30 cellular contexts compared by ENCODE assay signal in the genomic region with DNA sequence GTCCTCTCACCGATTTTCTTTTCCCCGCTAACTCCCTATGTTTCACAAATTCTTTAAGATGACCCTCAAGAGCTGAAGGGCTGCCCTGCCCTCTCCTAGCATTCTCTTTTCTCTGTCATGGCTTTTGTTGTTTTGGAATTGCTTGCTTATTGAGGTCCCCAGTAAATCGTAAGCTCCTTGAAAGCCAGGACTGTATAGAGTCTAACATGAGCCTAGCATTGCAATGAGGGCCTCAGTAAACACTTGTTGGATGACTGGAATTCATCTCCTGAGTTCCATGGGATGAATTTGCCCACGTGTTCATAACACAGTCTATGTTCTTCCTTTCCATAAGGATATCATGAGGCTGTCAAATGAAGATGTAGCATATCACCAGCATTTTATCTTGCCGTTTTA.
DNase-seq lines count a peak whose midpoint lies in the region; ATAC-seq and TF ChIP-seq lines count a peak whose summit lies in the region.
"Had no signal": no experiment of that assay in that cellular context is flagged by ENCODE, and none has a peak within 500 bp of the region (broad histone marks: within the 10 kb centered on the region; RNA-seq: fewer than 3 reads in every experiment).

No MANE protein-coding gene starts in this region.

- H4K8ac ChIP-seq in IMR-90 (ENCODE audit: low read depth in 2 of 2, low read length in 2 of 2), result no peak overlapping the region

- no peaks in the 10 kb centered on the region for H3K79me1 ChIP-seq in IMR-90 (ENCODE audit: low read depth in 1 of 2, low read length in 2 of 2)

- CTCF ChIA-PET in IMR-90 (lab: Yijun Ruan, JAX), result interaction anchor here (0.6 kb wide), 2 partner anchors 13 to 321 kb away, joined by 3 read pairs; no protein-coding TSS in a partner anchor
- CTCF ChIA-PET in naive thymus-derived CD4-positive, alpha-beta T cell (lab: Charles Lee), result no interaction called here

- no peak for TF ChIP-seq POLR2A in IMR-90 (IDR thresholded peaks at IDR 0.05; ENCODE audit: low read depth, low read length)

- peak overlapping the region in 2 of 9 donors; percentile 40 to 44 for H3K27ac Mint-ChIP-seq in naive thymus-derived CD4-positive, alpha-beta T cell
- H3K27ac Mint-ChIP-seq: activated CD4-positive, alpha-beta memory T cell treated with anti-CD3 and anti-CD28 coated beads, Interleukin-2, amount 10 ng/mL, durations not matched to agents 7 days and 5 days; activated naive CD8-positive, alpha-beta T cell treated with anti-CD3 and anti-CD28 coated beads, Interleukin-2, amount 10 ng/mL, durations not matched to agents 7 days and 5 days; memory B cell had no signal

- H3K4me1 Mint-ChIP-seq in naive thymus-derived CD4-positive, alpha-beta T cell, result peaks cover 0 to 26% (median 0%) of the 10 kb centered on the region in 7 donors
- H3K4me1 Mint-ChIP-seq: activated naive CD8-positive, alpha-beta T cell treated with anti-CD3 and anti-CD28 coated beads, Interleukin-2, amount 10 ng/mL, durations not matched to agents 7 days and 5 days; memory B cell had no signal

- no peak overlapping the region for H3K18ac ChIP-seq in IMR-90 (ENCODE audit: low read depth, low read length)

- no peak overlapping the region for H3K4me3 ChIP-seq in IMR-90 (ENCODE audit: insufficient read depth, low read depth, low read length)
- no peak overlapping the region for H3K4me3 ChIP-seq in neutrophil (ENCODE audit: low read depth in 1 of 2, low read length in 1 of 2)
- no peak overlapping the region for H3K4me3 ChIP-seq in naive thymus-derived CD4-positive, alpha-beta T cell (ENCODE audit: low read length)
- H3K4me3 ChIP-seq: cardiac muscle cell, coronary artery, left lung, prostate gland, sigmoid colon, tibial nerve had no signal

- H3K4me3 Mint-ChIP-seq in naive thymus-derived CD4-positive, alpha-beta T cell, result no peak overlapping the region
- H3K4me3 Mint-ChIP-seq: activated CD4-positive, alpha-beta memory T cell treated with anti-CD3 and anti-CD28 coated beads, Interleukin-2, amount 10 ng/mL, durations not matched to agents 7 days and 5 days; activated naive CD8-positive, alpha-beta T cell treated with anti-CD3 and anti-CD28 coated beads, Interleukin-2, amount 10 ng/mL, durations not matched to agents 7 days and 5 days; memory B cell had no signal

- H3K27ac ChIP-seq in IMR-90 (ENCODE audit: insufficient read depth, low read length), result no peak overlapping the region
- H3K27ac ChIP-seq in caudate nucleus (ENCODE audit: low read depth, low read length), result peak overlapping the region; percentile 42
- H3K27ac ChIP-seq in neutrophil, result peak overlapping the region; percentile 30
- no peak overlapping the region for H3K27ac ChIP-seq in naive thymus-derived CD4-positive, alpha-beta T cell (ENCODE audit: low read depth, low read length)
- H3K27ac ChIP-seq: 22Rv1, C4-2B, cardiac muscle cell, coronary artery, left lung, prostate gland, sigmoid colon, tibial nerve had no signal

- H2AK9ac ChIP-seq in IMR-90 (replicated peaks; ENCODE audit: low read depth, low read length, poor library complexity), result no peak overlapping the region

- POLR2A ChIA-PET in IMR-90 (lab: Charles Lee; ENCODE audit: unreplicated experiment), result no interaction called here
- POLR2A ChIA-PET in naive thymus-derived CD4-positive, alpha-beta T cell (lab: Charles Lee), result no interaction called here

- no peak overlapping the region for H2BK15ac ChIP-seq in IMR-90 (ENCODE audit: low read depth, low read length)

- no peak overlapping the region for H3K4ac ChIP-seq in IMR-90 (ENCODE audit: low read depth, low read length)

- TF ChIP-seq CTCF in IMR-90 (conservative IDR thresholded peaks at IDR 0.05; ENCODE audit: low read depth, low read length) (no peak), neutrophil (IDR thresholded peaks at IDR 0.05) (no peak)

- no peak overlapping the region for H3K23ac ChIP-seq in IMR-90 (ENCODE audit: low read depth, low read length)

- H3K27me3 Mint-ChIP-seq in naive thymus-derived CD4-positive, alpha-beta T cell, result peaks cover 0 to 13% (median 8%) of the 10 kb centered on the region in 5 donors
- H3K27me3 Mint-ChIP-seq: activated CD4-positive, alpha-beta memory T cell treated with anti-CD3 and anti-CD28 coated beads, Interleukin-2, amount 10 ng/mL, durations not matched to agents 7 days and 5 days had no signal

- peaks cover 8% of the 10 kb centered on the region for H3K36me3 ChIP-seq in IMR-90 (ENCODE audit: control insufficient read depth, insufficient read depth, low read length)
- H3K36me3 ChIP-seq in neutrophil, result peaks cover 57% of the 10 kb centered on the region
- H3K36me3 ChIP-seq in naive thymus-derived CD4-positive, alpha-beta T cell (ENCODE audit: control insufficient read depth in 2 of 3, insufficient read depth in 3 of 3, low read length in 3 of 3), result peaks cover 0 to 16% (median 0%) of the 10 kb centered on the region in 3 experiments
- H3K36me3 ChIP-seq: cardiac muscle cell, prostate gland had no signal

- H3K9me3 ChIP-seq in IMR-90 (ENCODE audit: control insufficient read depth, insufficient read depth, low read length) (no peaks in the 10 kb centered on the region), neutrophil (no peaks in the 10 kb centered on the region)
- no peaks in the 10 kb centered on the region for H3K9me3 ChIP-seq in naive thymus-derived CD4-positive, alpha-beta T cell (ENCODE audit: control insufficient read depth in 2 of 3, low read length in 3 of 3)
- H3K9me3 ChIP-seq: Caco-2, prostate gland, sigmoid colon, tibial nerve had no signal

- H2BK5ac ChIP-seq in IMR-90 (ENCODE audit: low read depth, low read length, poor library complexity, severe bottlenecking), result no peak overlapping the region

- BruUV-seq in IMR-90 (replicated peaks; lab: Mats Ljungman, UMichigan), result no TSS peak

- peak overlapping the region; percentile 17; the same call in 1 of the 2 replicates for H3K14ac ChIP-seq in IMR-90 (replicated peaks; ENCODE audit: low read depth, low read length)

- in situ Hi-C loops in IMR-90 (cut with MboI; ENCODE audit: low sequenced_read_pairs), result no loop called here

- no peak overlapping the region for H2AK5ac ChIP-seq in IMR-90 (ENCODE audit: low read depth, low read length)

- intact Hi-C loops in IMR-90 (cut with micrococcal nuclease), result no loop called here
- intact Hi-C loops in naive thymus-derived CD4-positive, alpha-beta T cell (cut with micrococcal nuclease), result no loop called here

- H2BK120ac ChIP-seq in IMR-90 (ENCODE audit: low read depth, low read length), result no peak overlapping the region

- H2BK20ac ChIP-seq in IMR-90 (ENCODE audit: low read depth, low read length), result no peak overlapping the region

- no peak for TF ChIP-seq RAD21 in IMR-90 (IDR thresholded peaks at IDR 0.05; ENCODE audit: low read length)

- H3K36me3 Mint-ChIP-seq in naive thymus-derived CD4-positive, alpha-beta T cell, result peaks cover 0 to 27% (median 7%) of the 10 kb centered on the region in 5 donors

- WGBS in IMR-90 (ENCODE audit: extremely low coverage in 2 of 2, insufficient read length in 1 of 2), 2 experiments, result no CpG with 5 or more reads among the region's 5 CpGs

- peaks cover 0 to 4% (median 0%) of the 10 kb centered on the region in 11 donors for H3K9me3 Mint-ChIP-seq in naive thymus-derived CD4-positive, alpha-beta T cell
- H3K9me3 Mint-ChIP-seq: activated CD4-positive, alpha-beta memory T cell treated with anti-CD3 and anti-CD28 coated beads, Interleukin-2, amount 10 ng/mL, durations not matched to agents 7 days and 5 days; activated naive CD8-positive, alpha-beta T cell treated with anti-CD3 and anti-CD28 coated beads, Interleukin-2, amount 10 ng/mL, durations not matched to agents 7 days and 5 days; memory B cell had no signal

- dilution Hi-C loops in IMR-90 (cut with HindIII; ENCODE audit: low sequenced_read_pairs, unreplicated experiment), result no loop called here

- peak overlapping the region; percentile 41; the same call in 1 of the 2 replicates for H3K4me2 ChIP-seq in IMR-90 (ENCODE audit: low read depth, low read length)

- H3K9ac ChIP-seq in IMR-90 (ENCODE audit: low read depth, low read length), result no peak overlapping the region

- H3K56ac ChIP-seq in IMR-90 (ENCODE audit: extremely low read depth, insufficient read depth, low read length), result no peak overlapping the region

- no peaks in the 10 kb centered on the region for H3K27me3 ChIP-seq in IMR-90 (ENCODE audit: control insufficient read depth, insufficient read depth, low read length)
- H3K27me3 ChIP-seq in neutrophil, result peaks cover 28% of the 10 kb centered on the region
- no peaks in the 10 kb centered on the region for H3K27me3 ChIP-seq in naive thymus-derived CD4-positive, alpha-beta T cell (ENCODE audit: control insufficient read depth in 2 of 2, insufficient read depth in 2 of 2, low read length in 2 of 2)
- H3K27me3 ChIP-seq: cardiac muscle cell, sigmoid colon, tibial nerve had no signal

- no peak overlapping the region for H2AFZ ChIP-seq in IMR-90 (replicated peaks; ENCODE audit: low read length, poor library complexity)

- H4K20me1 ChIP-seq in IMR-90 (ENCODE audit: insufficient read depth, low read length), result no peaks in the 10 kb centered on the region

- ATAC-seq in IMR-90 (ENCODE audit: low read depth) (peak; percentile 42), HG02623 (IDR thresholded peaks at IDR 0.05; ENCODE audit: unreplicated experiment) (no peak)
- ATAC-seq in naive thymus-derived CD4-positive, alpha-beta T cell, result no peak
- ATAC-seq: esophagus mucosa, HCT116, Panc1 had no signal

- H3K4me1 ChIP-seq in IMR-90 (ENCODE audit: control insufficient read depth, insufficient read depth, low read length), result peaks cover 13% of the 10 kb centered on the region; the same call in 1 of the 2 replicates
- no peaks in the 10 kb centered on the region for H3K4me1 ChIP-seq in neutrophil (ENCODE audit: control insufficient read depth in 1 of 2, insufficient read depth in 1 of 2, low read depth in 1 of 2, low read length in 1 of 2)
- no peaks in the 10 kb centered on the region for H3K4me1 ChIP-seq in naive thymus-derived CD4-positive, alpha-beta T cell (ENCODE audit: control insufficient read depth in 2 of 2, insufficient read depth in 2 of 2, low read length in 2 of 2)
- H3K4me1 ChIP-seq: prostate gland had no signal

- peak; percentile 39 for DNase-seq in NCI-H1092 treated with DMSO at 0.1 percent for 48 hours (lab: John Stamatoyannopoulos, UW)
- no peak for DNase-seq in NCI-H1092 (lab: John Stamatoyannopoulos, UW)
- DNase-seq in IMR-90, result peak; percentile 10
- DNase-seq in caudate nucleus (lab: John Stamatoyannopoulos, UW), result no peak
- no peak for DNase-seq in naive thymus-derived CD4-positive, alpha-beta T cell
- DNase-seq in NCI-H2107 (lab: John Stamatoyannopoulos, UW), result no peak
- DNase-seq: activated CD4-positive, alpha-beta memory T cell treated with anti-CD3 and anti-CD28 coated beads, Interleukin-2, amount 10 ng/mL, durations not matched to agents 7 days and 5 days; activated CD4-positive, CD25-positive, alpha-beta regulatory T cell treated with anti-CD3 and anti-CD28 coated beads, Interleukin-2, amount 50 U/mL, for 72 hours; activated CD8-positive, alpha-beta memory T cell treated with anti-CD3 and anti-CD28 coated beads, Interleukin-2, amount 50 U/mL, for 4 hours; activated naive CD8-positive, alpha-beta T cell treated with anti-CD3 and anti-CD28 coated beads, Interleukin-2, amount 10 ng/mL, durations not matched to agents 7 days and 5 days; Caco-2; glutamatergic neuron; left lung; NCI-H1048; Right ventricle myocardium superior; sigmoid colon; stimulated activated CD4-positive, alpha-beta T cell treated with anti-CD3 and anti-CD28 coated beads, Interleukin-4, amount 100 ng/mL, for 1 hour; T-helper 2 cell had no signal

- H4K91ac ChIP-seq in IMR-90 (ENCODE audit: insufficient read depth, low read depth, low read length), result no peak overlapping the region

- H3K9me1 ChIP-seq in IMR-90 (ENCODE audit: insufficient read depth, low read length), result peaks cover 9% of the 10 kb centered on the region

- no peak overlapping the region for H4K5ac ChIP-seq in IMR-90 (ENCODE audit: low read depth, low read length)

Comparison
In these comparisons a context has a peak if more than half of its experiments do, and no peak if none do; other contexts are left out.
1. DNase-seq: peak in NCI-H1092 treated with DMSO at 0.1 percent for 48 hours (single experiment) and IMR-90 (single experiment); none in NCI-H1092 (single experiment), caudate nucleus (0 of 61), naive thymus-derived CD4-positive, alpha-beta T cell (0 of 9) and NCI-H2107 (single experiment).
2. H3K27ac ChIP-seq: peak in caudate nucleus (single experiment) and neutrophil (single experiment); none in IMR-90 (single experiment) and naive thymus-derived CD4-positive, alpha-beta T cell (single experiment).